ENCODE assay signal across 1 cellular context in the genomic region with DNA sequence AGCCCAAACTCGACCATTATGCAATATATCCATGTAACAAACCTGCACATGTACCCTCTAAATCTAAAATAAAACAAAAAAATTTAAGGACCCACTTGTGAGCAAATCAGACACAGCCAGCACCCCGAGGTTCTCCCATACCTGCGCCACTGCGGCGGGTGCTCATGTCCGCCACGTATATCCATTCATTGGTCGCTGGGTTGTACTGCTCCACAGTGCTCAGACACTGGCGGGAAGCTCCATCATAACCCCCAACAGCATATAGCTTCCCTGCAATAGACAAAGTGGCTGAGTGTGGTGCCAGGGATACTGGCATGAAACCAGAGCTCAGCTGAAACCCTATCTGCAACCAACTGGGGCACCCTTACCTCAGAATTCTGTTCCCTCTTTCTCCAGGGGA.
TF ChIP-seq lines count a peak whose summit lies in the region.

No MANE protein-coding gene starts in this region.

TF ChIP-seq in neural cell, 6 proteins besides CTCF, POLR2A, EP300 and RAD21 (continued from another document):
- TF ChIP-seq, protein P1, sequence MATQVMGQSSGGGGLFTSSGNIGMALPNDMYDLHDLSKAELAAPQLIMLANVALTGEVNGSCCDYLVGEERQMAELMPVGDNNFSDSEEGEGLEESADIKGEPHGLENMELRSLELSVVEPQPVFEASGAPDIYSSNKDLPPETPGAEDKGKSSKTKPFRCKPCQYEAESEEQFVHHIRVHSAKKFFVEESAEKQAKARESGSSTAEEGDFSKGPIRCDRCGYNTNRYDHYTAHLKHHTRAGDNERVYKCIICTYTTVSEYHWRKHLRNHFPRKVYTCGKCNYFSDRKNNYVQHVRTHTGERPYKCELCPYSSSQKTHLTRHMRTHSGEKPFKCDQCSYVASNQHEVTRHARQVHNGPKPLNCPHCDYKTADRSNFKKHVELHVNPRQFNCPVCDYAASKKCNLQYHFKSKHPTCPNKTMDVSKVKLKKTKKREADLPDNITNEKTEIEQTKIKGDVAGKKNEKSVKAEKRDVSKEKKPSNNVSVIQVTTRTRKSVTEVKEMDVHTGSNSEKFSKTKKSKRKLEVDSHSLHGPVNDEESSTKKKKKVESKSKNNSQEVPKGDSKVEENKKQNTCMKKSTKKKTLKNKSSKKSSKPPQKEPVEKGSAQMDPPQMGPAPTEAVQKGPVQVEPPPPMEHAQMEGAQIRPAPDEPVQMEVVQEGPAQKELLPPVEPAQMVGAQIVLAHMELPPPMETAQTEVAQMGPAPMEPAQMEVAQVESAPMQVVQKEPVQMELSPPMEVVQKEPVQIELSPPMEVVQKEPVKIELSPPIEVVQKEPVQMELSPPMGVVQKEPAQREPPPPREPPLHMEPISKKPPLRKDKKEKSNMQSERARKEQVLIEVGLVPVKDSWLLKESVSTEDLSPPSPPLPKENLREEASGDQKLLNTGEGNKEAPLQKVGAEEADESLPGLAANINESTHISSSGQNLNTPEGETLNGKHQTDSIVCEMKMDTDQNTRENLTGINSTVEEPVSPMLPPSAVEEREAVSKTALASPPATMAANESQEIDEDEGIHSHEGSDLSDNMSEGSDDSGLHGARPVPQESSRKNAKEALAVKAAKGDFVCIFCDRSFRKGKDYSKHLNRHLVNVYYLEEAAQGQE (IDR thresholded peaks at IDR 0.05; ENCODE audit: borderline replicate concordance) = no peak
- TF ChIP-seq EZH2 (IDR thresholded peaks at IDR 0.05; ENCODE audit: borderline replicate concordance, insufficient read depth, low read length, poor library complexity, severe bottlenecking) = no peak
- TF ChIP-seq TAF1 (IDR thresholded peaks at IDR 0.05; ENCODE audit: low read depth) = no peak
- TF ChIP-seq SMC3 (conservative IDR thresholded peaks at IDR 0.05; ENCODE audit: poor library complexity) = no peak
